Comparison of ENCODE assay signal across 8 cellular contexts in the genomic region with DNA sequence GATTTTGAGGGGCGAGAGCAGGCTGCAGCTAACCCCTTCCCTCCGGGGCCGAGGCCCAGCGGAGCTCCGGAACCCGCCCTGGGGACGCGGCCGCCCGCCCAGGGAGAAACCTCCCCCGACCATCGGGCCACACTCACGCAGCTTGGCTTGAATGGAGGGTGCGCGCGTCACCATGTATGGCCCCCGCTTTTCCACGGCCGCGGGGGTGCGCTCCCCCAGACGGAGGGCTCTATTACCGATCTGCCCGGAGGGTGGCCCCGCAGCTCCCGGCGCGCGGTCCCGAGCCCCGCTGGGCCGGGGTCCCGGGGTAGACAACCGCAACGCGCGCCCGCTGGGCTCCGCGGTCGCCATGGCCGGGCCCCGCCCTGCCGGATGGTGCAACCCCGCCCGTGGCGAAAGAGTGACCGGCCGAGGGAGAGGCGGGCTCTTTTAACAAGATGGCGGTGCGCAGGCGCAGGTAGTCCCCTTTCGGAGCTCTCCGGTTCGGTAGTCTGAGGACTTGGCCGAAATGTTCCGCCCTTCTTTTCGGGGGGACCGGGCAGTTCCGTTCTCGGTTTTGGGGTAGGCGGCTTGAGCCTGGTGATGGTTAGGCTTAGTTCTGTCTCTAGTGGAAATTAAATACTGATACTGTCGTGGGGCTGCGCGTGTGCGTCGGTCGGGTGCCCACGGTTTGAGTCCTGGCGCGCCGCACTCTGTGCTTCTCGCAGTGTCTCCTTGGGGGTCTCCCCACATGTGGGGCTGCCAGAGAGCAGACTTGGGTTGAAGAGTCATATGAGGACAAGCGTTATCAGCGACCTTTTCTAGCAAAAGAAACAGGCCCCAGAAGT. TPM values are rescaled to one million over a fixed set of nuclear protein-coding genes. Genes with fewer than 3 reads are reported as not detected.
DNase-seq lines count a peak whose midpoint lies in the region; ATAC-seq and TF ChIP-seq lines count a peak whose summit lies in the region.

A gene with protein sequence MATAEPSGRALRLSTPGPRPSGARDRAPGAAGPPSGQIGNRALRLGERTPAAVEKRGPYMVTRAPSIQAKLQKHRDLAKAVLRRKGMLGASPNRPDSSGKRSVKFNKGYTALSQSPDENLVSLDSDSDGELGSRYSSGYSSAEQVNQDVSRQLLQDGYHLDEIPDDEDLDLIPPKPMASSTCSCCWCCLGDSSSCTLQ (minus strand): TSS at position 402 of the 827 bp plus-strand sequence. CDS start 51 bp downstream, at position 351.

- peaks cover 37% of the 10 kb centered on the region for H3K36me3 ChIP-seq in HUES6 (ENCODE audit: control insufficient read depth, insufficient read depth, low read length)
- H3K36me3 ChIP-seq in OCI-LY3 (replicated peaks; ENCODE audit: low read depth, low read length): peaks cover 45% of the 10 kb centered on the region

- H3K4me3 ChIP-seq in HUES6 (ENCODE audit: low read depth, low read length): peak within 1 kb of the TSS; percentile 87
- H3K4me3 ChIP-seq in OCI-LY3 (ENCODE audit: low read length): peak within 1 kb of the TSS; percentile 83
- H3K4me3 ChIP-seq in epithelial cell of esophagus (ENCODE audit: low read length): peak within 1 kb of the TSS; percentile 78
- H3K4me3 ChIP-seq in mononuclear cell (ENCODE audit: low read length): peak within 1 kb of the TSS; percentile 82

- H3K4me1 ChIP-seq in HUES6 (ENCODE audit: control insufficient read depth, insufficient read depth, low read length) (peaks cover 12% of the 10 kb centered on the region), OCI-LY3 (ENCODE audit: low read length) (peaks cover 37% of the 10 kb centered on the region), mononuclear cell (ENCODE audit: insufficient read depth, low read length) (peaks cover 30% of the 10 kb centered on the region)

- H3K27me3 ChIP-seq in HUES6 (ENCODE audit: control insufficient read depth, insufficient read depth, low read length) (no peaks in the 10 kb centered on the region), OCI-LY3 (ENCODE audit: low read depth, low read length) (no peaks in the 10 kb centered on the region), mononuclear cell (ENCODE audit: insufficient read depth, low read length) (no peaks in the 10 kb centered on the region)

- peak; percentile 92 for DNase-seq in COLO668 (lab: John Stamatoyannopoulos, UW; ENCODE audit: unreplicated experiment)
- peak; percentile 56 for DNase-seq in activated T-cell treated with anti-CD3 and anti-CD28 coated beads for 4 hours
- peak; percentile 88 for DNase-seq in epithelial cell of esophagus (ENCODE audit: low read depth)
- DNase-seq in stimulated activated CD8-positive, alpha-beta memory T cell treated with anti-CD3 and anti-CD28 coated beads, Interleukin-4, amount 100 ng/mL, for 1 hour (ENCODE audit: low read depth in 2 of 2, low spot score in 1 of 2): peak; percentile 61 to 64

- peak within 1 kb of the TSS; percentile 99 for H2AFZ ChIP-seq in OCI-LY3 (ENCODE audit: low read depth, low read length)

- peaks cover 27% of the 10 kb centered on the region for H3K79me2 ChIP-seq in OCI-LY3 (ENCODE audit: low read length)

- H3K27ac ChIP-seq in HUES6 (ENCODE audit: low read depth, low read length) (peak within 1 kb of the TSS; percentile 84), OCI-LY3 (ENCODE audit: low read length) (peak within 1 kb of the TSS; percentile 72)

- peak within 1 kb of the TSS; percentile 89 for H3K9ac ChIP-seq in HUES6 (ENCODE audit: low read length)
- H3K9ac ChIP-seq in OCI-LY3 (ENCODE audit: low read length): peak within 1 kb of the TSS; percentile 94

- H3K4me2 ChIP-seq in OCI-LY3 (ENCODE audit: low read length): peak within 1 kb of the TSS; percentile 78

- H4K20me1 ChIP-seq in OCI-LY3 (ENCODE audit: insufficient read depth, low read length): no peaks in the 10 kb centered on the region

- no peaks in the 10 kb centered on the region; the same call in 1 of the 2 replicates for H3K9me3 ChIP-seq in HUES6 (ENCODE audit: control insufficient read depth, insufficient read depth, low read depth, low read length)
- no peaks in the 10 kb centered on the region for H3K9me3 ChIP-seq in OCI-LY3 (ENCODE audit: insufficient read depth, low read length)
- H3K9me3 ChIP-seq in mononuclear cell (ENCODE audit: low read depth, low read length): no peaks in the 10 kb centered on the region

- TF ChIP-seq CTCF in OCI-LY3 (IDR thresholded peaks at IDR 0.05; ENCODE audit: low read depth, low read length): no peak; the same call in 1 of the 2 replicates
- no peak for TF ChIP-seq CTCF in epithelial cell of esophagus (IDR thresholded peaks at IDR 0.05; ENCODE audit: insufficient read depth, low read depth, low read length, missing control alignments)

- ATAC-seq in GM21360 (IDR thresholded peaks at IDR 0.05; ENCODE audit: unreplicated experiment): peak; percentile 78

RNA-seq across cellular contexts. Expression of the gene that starts here (rescaled TPM):
- 11.4 TPM for total RNA-seq in mononuclear cell

Comparison
In these comparisons a context has a peak if more than half of its experiments do, and no peak if none do; other contexts are left out.
1. Peak in every context shown above with its lines: DNase-seq, ATAC-seq, H3K4me3 ChIP-seq and H3K27ac ChIP-seq.